ENCODE assay signal across 8 cellular contexts in the genomic region with DNA sequence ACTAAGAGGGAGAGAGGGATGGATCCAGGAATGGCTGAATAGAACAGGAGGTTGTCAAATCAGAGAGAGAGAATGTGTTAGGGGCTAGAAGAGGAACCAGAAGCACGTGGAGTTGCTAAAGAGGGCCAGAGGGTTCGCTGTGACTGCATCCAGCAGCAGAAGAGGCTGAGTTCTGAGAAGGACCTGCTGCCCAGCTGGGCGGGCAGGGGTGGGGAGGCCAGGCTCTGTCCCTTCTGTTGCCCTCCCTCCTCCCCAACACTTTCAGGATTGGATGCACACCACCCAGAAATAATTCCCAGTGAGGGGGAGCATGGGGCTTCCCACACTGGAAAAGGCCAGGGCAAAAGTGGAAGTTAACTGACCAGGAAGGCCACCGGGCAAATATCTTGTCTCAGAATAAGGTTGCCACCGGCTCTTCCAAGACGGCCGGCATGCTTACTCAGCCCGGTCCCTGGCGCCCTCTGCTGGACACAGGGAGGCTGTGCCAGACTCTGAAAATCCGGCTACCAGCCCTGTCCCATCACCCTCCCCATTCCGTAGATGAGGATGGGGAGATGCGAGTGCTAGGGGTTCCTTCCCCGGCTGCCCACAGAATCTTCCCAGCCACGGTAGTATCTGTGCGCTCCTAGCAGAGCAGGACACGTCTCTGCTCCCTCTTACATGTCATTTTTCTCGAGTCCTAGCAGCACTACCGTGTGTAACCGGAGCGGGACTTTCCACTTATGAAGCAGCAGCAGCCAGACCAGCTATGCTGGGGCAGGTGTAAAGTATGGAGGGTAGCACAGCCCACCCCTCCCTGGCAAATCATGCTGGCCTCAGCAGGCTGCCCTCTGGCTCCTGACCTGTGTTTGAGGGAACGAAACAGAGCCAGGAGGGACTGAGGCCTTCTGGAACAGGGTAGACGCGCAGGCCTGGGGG. TPM values are rescaled to one million over a fixed set of nuclear protein-coding genes. Genes with fewer than 3 reads are reported as not detected.
DNase-seq lines count a peak whose midpoint lies in the region; ATAC-seq, FAIRE-seq and TF ChIP-seq lines count a peak whose summit lies in the region.

No MANE protein-coding gene starts in this region.

- H2BK120ac ChIP-seq in H1 (replicated peaks; ENCODE audit: low read depth, low read length) (no peak overlapping the region), mesenchymal stem cell (ENCODE audit: low read depth, low read length) (peak overlapping the region; percentile 73)

- no peaks in the 10 kb centered on the region for H3K79me2 ChIP-seq in H1 (ENCODE audit: control insufficient read depth in 1 of 2, insufficient read depth in 2 of 2, low read length in 2 of 2)

- H3K9ac ChIP-seq in H1 (replicated peaks in 1 of 4; ENCODE audit: extremely low read depth in 1 of 4, low read depth in 3 of 4, low read length in 3 of 4) (no peak overlapping the region), mesenchymal stem cell (ENCODE audit: low read length) (peak overlapping the region; percentile 28)

- no peak overlapping the region for H4K5ac ChIP-seq in H1 (ENCODE audit: insufficient read length, low read depth, low read length)

- WGBS in H1 (ENCODE audit: extremely low coverage in 1 of 2, insufficient coverage in 1 of 2, insufficient read length in 1 of 2, insufficient replicate concordance in 2 of 2, low coverage in 1 of 2, low lambda C conversion rate in 2 of 2, missing lambda C conversion rate in 1 of 2), 2 experiments: 40% methylated on average over 23 of the region's 23 CpGs; no CpG with 5 or more reads in 1 of the 2 experiments
- 37% methylated on average over 23 of the region's 23 CpGs for WGBS in mesenchymal stem cell

- no peak overlapping the region for H3K56ac ChIP-seq in H1 (replicated peaks; ENCODE audit: insufficient read length, low read depth, low read length)

- H4K91ac ChIP-seq in H1 (replicated peaks; ENCODE audit: insufficient read length, low read length) (no peak overlapping the region), mesenchymal stem cell (ENCODE audit: low read length) (peak overlapping the region; percentile 85)

- TF ChIP-seq RAD21 in H1 (IDR thresholded peaks at IDR 0.05 in 1 of 2, conservative IDR thresholded peaks at IDR 0.05 in 1 of 2; ENCODE audit: low read depth in 2 of 2, low read length in 2 of 2): peak; percentile 98 to 99

- no peaks in the 10 kb centered on the region for H3K79me1 ChIP-seq in H1 (ENCODE audit: low read depth, low read length)
- peaks cover 19% of the 10 kb centered on the region for H3K79me1 ChIP-seq in mesenchymal stem cell (replicated peaks; ENCODE audit: low read length, poor library complexity, severe bottlenecking)

- H3K4me3 ChIP-seq in H1 (ENCODE audit: extremely low read depth in 1 of 4, insufficient read depth in 2 of 4, low read depth in 3 of 4, low read length in 4 of 4): no peak overlapping the region
- H3K4me3 ChIP-seq in mesenchymal stem cell (ENCODE audit: insufficient read depth in 1 of 2, low read depth in 1 of 2, low read length in 2 of 2): no peak overlapping the region

- H3K18ac ChIP-seq in H1 (ENCODE audit: extremely low read depth, low read length) (no peak overlapping the region), mesenchymal stem cell (ENCODE audit: low read depth in 1 of 2, low read length in 2 of 2) (peak overlapping the region; percentile 55 to 73)

- peak overlapping the region; percentile 73; the same call in 1 of the 2 replicates for H4K8ac ChIP-seq in H1 (ENCODE audit: extremely low read depth, insufficient read depth, low read length)
- H4K8ac ChIP-seq in mesenchymal stem cell (ENCODE audit: low read length): peak overlapping the region; percentile 32

- no peak for TF ChIP-seq EP300 in H1 (IDR thresholded peaks at IDR 0.05; ENCODE audit: borderline replicate concordance in 1 of 2, low read depth in 2 of 2, low read length in 2 of 2)

- POLR2A ChIA-PET in H1 (lab: Charles Lee; ENCODE audit: partially characterized antibody): interaction anchor here (1.4 kb wide), 1 partner anchor 27 kb away, joined by 3 read pairs; no protein-coding TSS in a partner anchor

- H3K27me3 ChIP-seq in H1 (replicated peaks in 1 of 4; ENCODE audit: control insufficient read depth in 3 of 4, extremely low read depth in 1 of 4, insufficient read depth in 3 of 4, low read length in 3 of 4): no peaks in the 10 kb centered on the region; a peak in 2 of 7 replicates
- no peaks in the 10 kb centered on the region for H3K27me3 ChIP-seq in mesenchymal stem cell (ENCODE audit: control insufficient read depth in 1 of 2, insufficient read depth in 1 of 2, low read length in 2 of 2)

- H2AFZ ChIP-seq in H1 (ENCODE audit: low read length): 0 out of 2 replicates have a peak overlapping the region, but pooled peaks have one; percentile 27
- H2AFZ ChIP-seq in mesenchymal stem cell (ENCODE audit: low read depth, low read length): no peak overlapping the region

- H2BK15ac ChIP-seq in H1 (ENCODE audit: low read length) (0 out of 2 replicates have a peak overlapping the region, but pooled peaks have one; percentile 29), mesenchymal stem cell (ENCODE audit: low read depth, poor library complexity, severe bottlenecking) (peak overlapping the region; percentile 55)

- H3K4me2 ChIP-seq in H1 (ENCODE audit: insufficient read depth in 1 of 2, low read depth in 2 of 2, low read length in 2 of 2) (peak overlapping the region in 1 of 2 experiments; percentile 18; a peak in 1 of 4 replicates), mesenchymal stem cell (ENCODE audit: low read length, poor library complexity, severe bottlenecking) (no peak overlapping the region)

- ATAC-seq in HG02970 (IDR thresholded peaks at IDR 0.05; ENCODE audit: low FRiP score, unreplicated experiment) (peak; percentile 64), GM21390 (IDR thresholded peaks at IDR 0.05; ENCODE audit: unreplicated experiment) (no peak)

- no peak overlapping the region for H3K14ac ChIP-seq in H1 (ENCODE audit: insufficient read length)
- no peak overlapping the region for H3K14ac ChIP-seq in mesenchymal stem cell (ENCODE audit: low read length in 2 of 2)

- H3K23me2 ChIP-seq in H1 (ENCODE audit: low read depth, low read length): peaks cover 2% of the 10 kb centered on the region; the same call in 1 of the 2 replicates

- peak; percentile 94 to 97 (median 97) for TF ChIP-seq CTCF in H1 (IDR thresholded peaks at IDR 0.05; ENCODE audit: control extremely low read depth in 1 of 3, insufficient read depth in 1 of 3, low read depth in 1 of 3, low read length in 3 of 3)

- H3K9me3 ChIP-seq in H1 (ENCODE audit: insufficient read depth in 2 of 2, low read depth in 1 of 2, low read length in 1 of 2): no peaks in the 10 kb centered on the region
- no peaks in the 10 kb centered on the region for H3K9me3 ChIP-seq in mesenchymal stem cell (ENCODE audit: control insufficient read depth, low read length)

- DNase-seq in DMS53 treated with DMSO at 0.1 percent for 48 hours (lab: John Stamatoyannopoulos, UW; ENCODE audit: unreplicated experiment): peak; percentile 76
- DNase-seq in NCI-H69 (lab: John Stamatoyannopoulos, UW): peak; percentile 74
- peak; percentile 44 to 83 (median 83) for DNase-seq in activated CD8-positive, alpha-beta memory T cell treated with anti-CD3 and anti-CD28 coated beads for 48 hours (ENCODE audit: low read depth in 2 of 3, low spot score in 2 of 3)
- peak; percentile 58 to 95 for DNase-seq in H1 (ENCODE audit: low read depth in 1 of 2, low spot score in 2 of 2)
- DNase-seq in mesenchymal stem cell: peak; percentile 82
- peak; percentile 82 for DNase-seq in stimulated activated CD8-positive, alpha-beta memory T cell treated with anti-CD3 and anti-CD28 coated beads, Interleukin-15, amount 100 ng/mL, for 1 hour (ENCODE audit: low read depth)

- H4K20me1 ChIP-seq in H1 (replicated peaks in 1 of 2; ENCODE audit: control insufficient read depth in 1 of 2, insufficient read depth in 2 of 2, low read length in 2 of 2): no peaks in the 10 kb centered on the region

- H2BK5ac ChIP-seq in H1 (ENCODE audit: low read depth, low read length) (peak overlapping the region; percentile 10; the same call in 1 of the 2 replicates), mesenchymal stem cell (ENCODE audit: low read depth, low read length, poor library complexity, severe bottlenecking) (no peak overlapping the region)

- no peak overlapping the region for H3K27ac ChIP-seq in H1 (ENCODE audit: low read depth, low read length)
- no peak overlapping the region for H3K27ac ChIP-seq in mesenchymal stem cell (ENCODE audit: low read length, poor library complexity, severe bottlenecking)

- no peak for FAIRE-seq in H1 (lab: Jason Lieb, UNC)

- H2AK5ac ChIP-seq in H1 (ENCODE audit: low read depth, low read length) (no peak overlapping the region), mesenchymal stem cell (ENCODE audit: low read length, severe bottlenecking) (peak overlapping the region; percentile 29)

- CTCF ChIA-PET in H1 (lab: Charles Lee; ENCODE audit: partially characterized antibody): interaction anchor here (0.6 to 10.1 kb wide), 29 partner anchors 9 to 275 kb away, joined by 3 to 180 read pairs (median 4); a partner anchor contains a TSS

- no peak overlapping the region for H2BK20ac ChIP-seq in H1 (ENCODE audit: low read length)

- H3K4me1 ChIP-seq in H1 (replicated peaks in 1 of 4; ENCODE audit: control insufficient read depth in 3 of 4, insufficient read depth in 4 of 4, low read length in 3 of 4) (peaks cover 13 to 29% (median 18%) of the 10 kb centered on the region in 4 experiments), mesenchymal stem cell (ENCODE audit: control insufficient read depth, insufficient read depth, low read depth, low read length) (peaks cover 43% of the 10 kb centered on the region)

- no peak for TF ChIP-seq POLR2A in H1 (IDR thresholded peaks at IDR 0.05; ENCODE audit: control extremely low read depth in 1 of 2, low read depth in 2 of 2, low read length in 2 of 2)

- H3K23ac ChIP-seq in H1 (ENCODE audit: insufficient read length) (no peak overlapping the region), mesenchymal stem cell (ENCODE audit: low read length in 2 of 2) (no peak overlapping the region)

- H2BK12ac ChIP-seq in H1 (ENCODE audit: low read depth, low read length) (peak overlapping the region; percentile 85; the same call in 1 of the 2 replicates), mesenchymal stem cell (ENCODE audit: low read length in 2 of 2) (peak overlapping the region; percentile 69 to 89)

- H3K4ac ChIP-seq in H1 (replicated peaks; ENCODE audit: insufficient read length, low read depth, low read length) (peak overlapping the region; percentile 72), mesenchymal stem cell (ENCODE audit: low read depth in 1 of 2, low read length in 2 of 2) (peak overlapping the region; percentile 57 to 68)

- H3K36me3 ChIP-seq in H1 (ENCODE audit: control insufficient read depth in 2 of 4, insufficient read depth in 4 of 4, low read length in 3 of 4) (no peaks in the 10 kb centered on the region), mesenchymal stem cell (ENCODE audit: control insufficient read depth in 1 of 2, insufficient read depth in 2 of 2, low read depth in 1 of 2, low read length in 2 of 2) (peaks cover 62 to 92% of the 10 kb centered on the region in 2 experiments)

RNA-seq across cellular contexts. Expression of a gene that starts 46.8 kb away (rescaled TPM):
- total RNA-seq in H1 (2021; fragmentation: NEBNext Ultra II Directional; extraction: Animal tissue kit (Norgen Biotek cat#: 25700)): not detected in 2 replicates
- not detected in 2 replicates for polyA plus RNA-seq in H1 (2011; rRNA removed)
- polyA plus RNA-seq in H1 (2011; cell fraction: cytosol; rRNA removed): not detected
- polyA plus RNA-seq in H1 (2011; cell fraction: nucleus; rRNA removed): not detected
- not detected in 4 replicates for polyA plus RNA-seq in H1 (2012, experiment 1 of 2)
- polyA plus RNA-seq in H1 (2012, experiment 2 of 2): not detected
- not detected for polyA plus RNA-seq in H1 (2013, experiment 1 of 2)
- polyA plus RNA-seq in H1 (2013, experiment 2 of 2): not detected
- not detected in 2 replicates for polyA minus RNA-seq in H1 (2011; rRNA and poly(A)+ RNA removed)
- polyA minus RNA-seq in H1 (2011; cell fraction: cytosol; rRNA and poly(A)+ RNA removed): not detected
- not detected for polyA minus RNA-seq in H1 (2011; cell fraction: nucleus; rRNA and poly(A)+ RNA removed)
- 0.04 TPM for polyA plus RNA-seq in mesenchymal stem cell (2013, experiment 1 of 2)
- polyA plus RNA-seq in mesenchymal stem cell (2013, experiment 2 of 2): not detected
